24 cellular contexts compared by ENCODE assay signal in the genomic region with DNA sequence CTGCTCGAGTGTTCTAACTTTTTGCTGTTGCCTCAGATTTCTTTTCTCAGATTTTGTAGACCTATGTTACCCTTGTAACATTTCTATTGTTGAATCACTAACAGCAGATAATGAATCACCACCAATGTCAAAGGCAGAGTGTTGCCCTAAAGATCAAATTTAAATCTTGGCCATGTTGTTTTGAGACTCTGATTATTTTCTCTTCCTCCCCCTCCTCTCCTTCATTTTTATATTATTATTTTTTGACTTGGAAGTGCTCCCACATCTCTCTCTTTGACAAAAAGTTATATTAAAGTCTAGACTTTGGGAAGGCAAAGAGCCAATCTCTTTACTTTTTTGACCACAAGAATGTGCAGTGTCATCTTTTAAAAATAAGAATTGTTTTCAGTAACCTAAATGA.
DNase-seq lines count a peak whose midpoint lies in the region; ATAC-seq, FAIRE-seq and TF ChIP-seq lines count a peak whose summit lies in the region.
"Had no signal": no experiment of that assay in that cellular context is flagged by ENCODE, and none has a peak within 500 bp of the region (broad histone marks: within the 10 kb centered on the region; RNA-seq: fewer than 3 reads in every experiment).

No MANE protein-coding gene starts in this region.

- no peak for TF ChIP-seq CTCF in astrocyte (IDR thresholded peaks at IDR 0.05; ENCODE audit: insufficient read depth, low read depth, low read length)
- TF ChIP-seq CTCF in fibroblast of pulmonary artery (IDR thresholded peaks at IDR 0.05; ENCODE audit: low read length, missing control alignments), result no peak

- H3K27me3 ChIP-seq in astrocyte (ENCODE audit: insufficient read depth, low read length), result no peaks in the 10 kb centered on the region
- H3K27me3 ChIP-seq: BLaER1 treated with 17β-estradiol and CSF1 and Interleukin-3, amounts not matched to agents 10 nM and 100 nM had no signal

- no peaks in the 10 kb centered on the region for H3K36me3 Mint-ChIP-seq in astrocyte (ENCODE audit: low read depth, unreplicated experiment)

- no peaks in the 10 kb centered on the region for H3K9me3 ChIP-seq in astrocyte (ENCODE audit: insufficient read depth, low read depth, low read length)
- H3K9me3 ChIP-seq: A549, psoas muscle had no signal

- no peak overlapping the region for H3K9ac ChIP-seq in astrocyte (ENCODE audit: low read length)
- H3K9ac ChIP-seq: BLaER1 treated with 17β-estradiol and CSF1 and Interleukin-3, amounts not matched to agents 10 nM and 100 nM had no signal

- H3K27me3 Mint-ChIP-seq in astrocyte (ENCODE audit: low read depth, unreplicated experiment), result no peaks in the 10 kb centered on the region
- H3K27me3 Mint-ChIP-seq: activated T-cell treated with anti-CD3 and anti-CD28 coated beads, Interleukin-2, amount 50 U/mL, for 24 hours had no signal

- H4K20me1 ChIP-seq in astrocyte (ENCODE audit: insufficient read depth, low read length), result no peaks in the 10 kb centered on the region
- H4K20me1 ChIP-seq: BLaER1 treated with 17β-estradiol and CSF1 and Interleukin-3, amounts not matched to agents 10 nM and 100 nM had no signal

- ATAC-seq in HG02852 (IDR thresholded peaks at IDR 0.05; ENCODE audit: unreplicated experiment), result no peak
- ATAC-seq: A549, left colon, psoas muscle had no signal

- no peaks in the 10 kb centered on the region for H3K36me3 ChIP-seq in astrocyte (ENCODE audit: insufficient read depth, low read length)
- H3K36me3 ChIP-seq: BLaER1 treated with 17β-estradiol and CSF1 and Interleukin-3, amounts not matched to agents 10 nM and 100 nM had no signal

- no peaks in the 10 kb centered on the region for H3K79me2 ChIP-seq in astrocyte (ENCODE audit: insufficient read depth, low read length)

- DNase-seq in ACHN, result peak; percentile 3
- peak; percentile 65 for DNase-seq in astrocyte (ENCODE audit: low read depth)
- DNase-seq in fibroblast of pulmonary artery (ENCODE audit: low read depth), result peak; percentile 70
- peak; percentile 27 for DNase-seq in non-pigmented ciliary epithelial cell (ENCODE audit: low read depth)
- DNase-seq in stimulated activated naive CD4-positive, alpha-beta T cell treated with Interleukin-2 at 50 U/mL for 16 hours (lab: John Stamatoyannopoulos, UW), result no peak
- no peak for DNase-seq in DMS53 (lab: John Stamatoyannopoulos, UW)
- DNase-seq in SK-N-DZ (ENCODE audit: low spot score), result no peak
- DNase-seq: activated CD4-positive, alpha-beta T cell treated with anti-CD3 and anti-CD28 coated beads for 1 hour; activated naive CD4-positive, alpha-beta T cell treated with anti-CD3 and anti-CD28 coated beads for 36 hours; activated T-cell treated with anti-CD3 and anti-CD28 coated beads, Interleukin-2, amount 50 U/mL, for 24 hours; aorta; Calu3; left colon; NCI-H1436; NCI-H524; nephron progenitor cell; psoas muscle; RPMI8226; stimulated activated CD4-positive, alpha-beta T cell treated with anti-CD3 and anti-CD28 coated beads, Interleukin-12 subunit alpha, Interleukin-12 subunit beta, amount 100 ng/mL, for 4 hours; substantia nigra had no signal

- H3K4me3 ChIP-seq in astrocyte (ENCODE audit: insufficient read depth, low read depth, low read length) (no peak overlapping the region), fibroblast of pulmonary artery (replicated peaks; ENCODE audit: low read depth, low read length) (no peak overlapping the region)
- H3K4me3 ChIP-seq: A549; BLaER1 treated with 17β-estradiol and CSF1 and Interleukin-3, amounts not matched to agents 10 nM and 100 nM; coronary artery; psoas muscle had no signal

- peak overlapping the region; percentile 91 for H3K27ac Mint-ChIP-seq in astrocyte (ENCODE audit: unreplicated experiment)
- H3K27ac Mint-ChIP-seq: activated naive CD4-positive, alpha-beta T cell treated with anti-CD3 and anti-CD28 coated beads for 36 hours; activated T-cell treated with anti-CD3 and anti-CD28 coated beads, Interleukin-2, amount 50 U/mL, for 24 hours; nephron progenitor cell had no signal

- H2AFZ ChIP-seq in astrocyte (ENCODE audit: low read depth, low read length), result no peak overlapping the region

- no peak for FAIRE-seq in astrocyte (lab: Jason Lieb, UNC)
- FAIRE-seq: A549 had no signal

- H3K4me1 Mint-ChIP-seq in astrocyte (ENCODE audit: low read depth, unreplicated experiment), result peaks cover 39% of the 10 kb centered on the region
- H3K4me1 Mint-ChIP-seq: nephron progenitor cell had no signal

- in situ Hi-C loops in ACHN (cut with HindIII; ENCODE audit: low pct_ligation_motif_present, low pct_unique_long_range_greater_than_20kb, low sequenced_read_pairs), result no loop called here

- H3K9me3 Mint-ChIP-seq in astrocyte (ENCODE audit: unreplicated experiment), result peaks cover 5% of the 10 kb centered on the region

- peak overlapping the region; percentile 4 for H3K4me2 ChIP-seq in astrocyte (ENCODE audit: low read length)
- H3K4me2 ChIP-seq: A549; BLaER1 treated with 17β-estradiol and CSF1 and Interleukin-3, amounts not matched to agents 10 nM and 100 nM had no signal

- no peak overlapping the region for H3K4me3 Mint-ChIP-seq in astrocyte (ENCODE audit: unreplicated experiment)
- H3K4me3 Mint-ChIP-seq: activated naive CD4-positive, alpha-beta T cell treated with anti-CD3 and anti-CD28 coated beads for 36 hours; activated T-cell treated with anti-CD3 and anti-CD28 coated beads, Interleukin-2, amount 50 U/mL, for 24 hours; nephron progenitor cell had no signal

- H3K27ac ChIP-seq in astrocyte (ENCODE audit: low read depth, low read length), result peak overlapping the region; percentile 45
- H3K27ac ChIP-seq: A549; BLaER1 treated with 17β-estradiol and CSF1 and Interleukin-3, amounts not matched to agents 10 nM and 100 nM; coronary artery; psoas muscle had no signal

- H3K4me1 ChIP-seq in astrocyte (ENCODE audit: insufficient read depth, low read length), result peaks cover 7% of the 10 kb centered on the region
- H3K4me1 ChIP-seq: A549; BLaER1 treated with 17β-estradiol and CSF1 and Interleukin-3, amounts not matched to agents 10 nM and 100 nM; psoas muscle had no signal

Comparison
In these comparisons a context has a peak if more than half of its experiments do, and no peak if none do; other contexts are left out.
1. DNase-seq: peak in ACHN (single experiment), astrocyte (single experiment), fibroblast of pulmonary artery (single experiment) and non-pigmented ciliary epithelial cell (single experiment); none in stimulated activated naive CD4-positive, alpha-beta T cell treated with Interleukin-2 at 50 U/mL for 16 hours (single experiment), DMS53 (single experiment) and SK-N-DZ (single experiment).